13 cellular contexts compared by ENCODE assay signal in the genomic region with DNA sequence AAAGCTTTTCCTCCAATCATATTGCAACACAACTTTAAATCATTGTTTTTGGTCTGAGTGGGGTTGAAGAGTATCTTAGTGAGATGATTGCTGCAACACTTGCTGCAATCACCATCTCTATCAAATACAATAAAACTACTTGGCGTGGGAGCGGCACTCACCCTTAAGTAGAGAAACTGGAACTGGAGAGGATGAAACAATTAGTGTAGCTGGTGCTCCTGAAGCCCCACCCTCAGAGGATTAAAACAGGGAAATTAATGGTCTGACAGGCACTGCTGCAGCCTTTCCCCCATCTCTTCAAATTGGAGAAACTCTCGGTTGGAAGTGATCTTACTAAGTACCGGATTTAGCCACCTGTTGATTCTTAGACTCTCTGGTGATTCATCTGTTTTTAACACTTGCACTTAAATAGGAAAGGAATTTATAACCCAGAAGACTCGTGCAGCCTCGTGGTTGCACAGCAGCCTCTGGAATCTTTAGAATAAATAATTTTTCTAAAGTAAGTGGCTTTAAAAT.
DNase-seq lines count a peak whose midpoint lies in the region; ATAC-seq and TF ChIP-seq lines count a peak whose summit lies in the region.
"Had no signal": no experiment of that assay in that cellular context is flagged by ENCODE, and none has a peak within 500 bp of the region (broad histone marks: within the 10 kb centered on the region; RNA-seq: fewer than 3 reads in every experiment).

No MANE protein-coding gene starts in this region.

- no peaks in the 10 kb centered on the region for H3K27me3 Mint-ChIP-seq in osteocyte (ENCODE audit: unreplicated experiment)
- no peaks in the 10 kb centered on the region for H3K27me3 Mint-ChIP-seq in stimulated activated naive B cell treated with anti-CD40 and anti-IgM and Interleukin-4, amounts not matched to agents 10 μg/mL and 1 μg/mL and 100 μg/mL, for 72 hours

- H3K27ac Mint-ChIP-seq in osteocyte (ENCODE audit: unreplicated experiment), result no peak overlapping the region
- H3K27ac Mint-ChIP-seq in stimulated activated naive B cell treated with anti-CD40 and anti-IgM and Interleukin-4, amounts not matched to agents 10 μg/mL and 1 μg/mL and 100 μg/mL, for 72 hours, result no peak overlapping the region
- H3K27ac Mint-ChIP-seq: endodermal cell had no signal

- H3K36me3 ChIP-seq in RWPE2 (ENCODE audit: low read depth) (no peaks in the 10 kb centered on the region), stomach (no peaks in the 10 kb centered on the region)
- H3K36me3 ChIP-seq: BE2C had no signal

- peaks cover 11% of the 10 kb centered on the region for H3K9me3 Mint-ChIP-seq in osteocyte (ENCODE audit: unreplicated experiment)
- H3K9me3 Mint-ChIP-seq in stimulated activated naive B cell treated with anti-CD40 and anti-IgM and Interleukin-4, amounts not matched to agents 10 μg/mL and 1 μg/mL and 100 μg/mL, for 72 hours, result peaks cover 4% of the 10 kb centered on the region in 2 donors

- H3K9me3 ChIP-seq in RWPE2 (ENCODE audit: severe bottlenecking) (no peaks in the 10 kb centered on the region), stomach (no peaks in the 10 kb centered on the region)
- H3K9me3 ChIP-seq: BE2C had no signal

- intact Hi-C loops in stomach (cut with DNase I; ENCODE audit: low total_unique reads), result no loop called here

- ATAC-seq in RWPE2 (ENCODE audit: low read depth), result peak; percentile 29; the same call in 1 of the 3 replicates
- no peak for ATAC-seq in stimulated activated naive B cell treated with anti-CD40 and anti-IgM and Interleukin-4, amounts not matched to agents 10 μg/mL and 1 μg/mL and 100 μg/mL, for 72 hours (replicated peaks)

- DNase-seq in ACHN, result peak; percentile 8
- peak; percentile 46 for DNase-seq in LoVo (ENCODE audit: low spot score)
- no peak for DNase-seq in RWPE2 (ENCODE audit: low spot score)
- peak; percentile 23 for DNase-seq in kidney tubule cell (ENCODE audit: low spot score)
- DNase-seq in stomach, result no peak
- DNase-seq in CD1c-positive myeloid dendritic cell (ENCODE audit: extremely low spot score), result no peak
- DNase-seq in osteocyte (ENCODE audit: extremely low spot score, unreplicated experiment), result no peak
- no peak for DNase-seq in stimulated activated naive B cell treated with anti-CD40 and anti-IgM and Interleukin-4, amounts not matched to agents 10 μg/mL and 1 μg/mL and 100 μg/mL, for 72 hours
- DNase-seq: aorta; BE2C; endodermal cell; NCI-H1105 treated with DMSO at 0.1 percent for 48 hours; stimulated activated CD8-positive, alpha-beta memory T cell treated with anti-CD3 and anti-CD28 coated beads, Interleukin-4, amount 100 ng/mL, for 48 hours had no signal

- WGBS in stomach, 5 donors, result 43 to 53% (median 43%) methylated on average over 6 of the region's 6 CpGs

- no peaks in the 10 kb centered on the region for H3K27me3 ChIP-seq in RWPE2 (ENCODE audit: insufficient read depth, poor library complexity, severe bottlenecking)
- no peaks in the 10 kb centered on the region for H3K27me3 ChIP-seq in stomach
- H3K27me3 ChIP-seq: BE2C had no signal

- in situ Hi-C loops in ACHN (cut with HindIII; ENCODE audit: low pct_ligation_motif_present, low pct_unique_long_range_greater_than_20kb, low sequenced_read_pairs), result no loop called here

- no peak for TF ChIP-seq POLR2A in stomach (IDR thresholded peaks at IDR 0.05)

- peaks cover 5% of the 10 kb centered on the region for H3K4me1 Mint-ChIP-seq in osteocyte (ENCODE audit: unreplicated experiment)
- peaks cover 0 to 5% of the 10 kb centered on the region in 2 donors for H3K4me1 Mint-ChIP-seq in stimulated activated naive B cell treated with anti-CD40 and anti-IgM and Interleukin-4, amounts not matched to agents 10 μg/mL and 1 μg/mL and 100 μg/mL, for 72 hours

- H3K27ac ChIP-seq in RWPE2 (ENCODE audit: poor library complexity, severe bottlenecking) (no peak overlapping the region), stomach (no peak overlapping the region)

- H3K4me3 ChIP-seq in RWPE2 (ENCODE audit: severe bottlenecking) (no peak overlapping the region), stomach (no peak overlapping the region)

- TF ChIP-seq CTCF in RWPE2 (IDR thresholded peaks at IDR 0.05; ENCODE audit: poor library complexity, severe bottlenecking) (no peak), stomach (IDR thresholded peaks at IDR 0.05) (no peak), osteocyte (IDR thresholded peaks at IDR 0.05) (no peak)

- H3K4me3 Mint-ChIP-seq in osteocyte (ENCODE audit: unreplicated experiment), result no peak overlapping the region
- H3K4me3 Mint-ChIP-seq in stimulated activated naive B cell treated with anti-CD40 and anti-IgM and Interleukin-4, amounts not matched to agents 10 μg/mL and 1 μg/mL and 100 μg/mL, for 72 hours, result no peak overlapping the region
- H3K4me3 Mint-ChIP-seq: endodermal cell had no signal

- no peaks in the 10 kb centered on the region for H3K4me1 ChIP-seq in RWPE2 (ENCODE audit: insufficient read depth, poor library complexity, severe bottlenecking)
- no peaks in the 10 kb centered on the region for H3K4me1 ChIP-seq in stomach
- H3K4me1 ChIP-seq: BE2C had no signal

- TF ChIP-seq EP300 in stomach (IDR thresholded peaks at IDR 0.05), result no peak

- H3K36me3 Mint-ChIP-seq in osteocyte (ENCODE audit: unreplicated experiment), result peaks cover 3% of the 10 kb centered on the region
- H3K36me3 Mint-ChIP-seq in stimulated activated naive B cell treated with anti-CD40 and anti-IgM and Interleukin-4, amounts not matched to agents 10 μg/mL and 1 μg/mL and 100 μg/mL, for 72 hours, result peaks cover 2 to 14% of the 10 kb centered on the region in 2 donors

Comparison
In these comparisons a context has a peak if more than half of its experiments do, and no peak if none do; other contexts are left out.
1. DNase-seq: peak in ACHN (single experiment), LoVo (single experiment) and kidney tubule cell (single experiment); none in RWPE2 (single experiment), stomach (single experiment), CD1c-positive myeloid dendritic cell (single experiment), osteocyte (single experiment) and stimulated activated naive B cell treated with anti-CD40 and anti-IgM and Interleukin-4, amounts not matched to agents 10 μg/mL and 1 μg/mL and 100 μg/mL, for 72 hours (single experiment).